Comparison of ENCODE assay signal across 8 cellular contexts in genomic region chr10:1056326-1057105, GRCh38. TPM values are rescaled to one million over a fixed set of nuclear protein-coding genes. Genes with fewer than 3 reads are reported as not detected.
A peak's percentile ranks its signal among the peaks of the same experiment; 100 is the strongest.
DNase-seq lines count a peak whose midpoint lies in the region; ATAC-seq, FAIRE-seq and TF ChIP-seq lines count a peak whose summit lies in the region.

A gene with protein sequence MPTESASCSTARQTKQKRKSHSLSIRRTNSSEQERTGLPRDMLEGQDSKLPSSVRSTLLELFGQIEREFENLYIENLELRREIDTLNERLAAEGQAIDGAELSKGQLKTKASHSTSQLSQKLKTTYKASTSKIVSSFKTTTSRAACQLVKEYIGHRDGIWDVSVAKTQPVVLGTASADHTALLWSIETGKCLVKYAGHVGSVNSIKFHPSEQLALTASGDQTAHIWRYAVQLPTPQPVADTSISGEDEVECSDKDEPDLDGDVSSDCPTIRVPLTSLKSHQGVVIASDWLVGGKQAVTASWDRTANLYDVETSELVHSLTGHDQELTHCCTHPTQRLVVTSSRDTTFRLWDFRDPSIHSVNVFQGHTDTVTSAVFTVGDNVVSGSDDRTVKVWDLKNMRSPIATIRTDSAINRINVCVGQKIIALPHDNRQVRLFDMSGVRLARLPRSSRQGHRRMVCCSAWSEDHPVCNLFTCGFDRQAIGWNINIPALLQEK (plus strand): TSS chr10:1056385. CDS start chr10:1072156, 15,771 bp downstream.

- DNase-seq in ELF-1 (ENCODE audit: low read depth, low spot score): peak; percentile 92
- DNase-seq in Jurkat, Clone E6-1 (ENCODE audit: low read depth, low spot score): peak; percentile 70
- peak; percentile 37 for DNase-seq in SHP77 treated with DMSO at 0.1 percent for 48 hours (lab: John Stamatoyannopoulos, UW)
- peak; percentile 87 for DNase-seq in activated gamma-delta T cell treated with anti-CD3 and anti-CD28 coated beads, Interleukin-2, amount 50 U/mL, for 16 hours (ENCODE audit: low read depth)
- DNase-seq in frontal cortex (ENCODE audit: low spot score in 2 of 2): peak; percentile 95 to 98

- peak; percentile 92 for ATAC-seq in GM21619 (IDR thresholded peaks at IDR 0.05; ENCODE audit: unreplicated experiment)

- no peak for FAIRE-seq in frontal cortex (lab: Jason Lieb, UNC)

- TF ChIP-seq CTCF in neutrophil (IDR thresholded peaks at IDR 0.05) (no peak), subcutaneous adipose tissue (IDR thresholded peaks at IDR 0.05; ENCODE audit: low read depth) (no peak)

- no peaks in the 10 kb centered on the region for H3K27me3 ChIP-seq in neutrophil

- H3K4me3 ChIP-seq in Jurkat, Clone E6-1 (ENCODE audit: low read length): peak within 1 kb of the TSS; percentile 89
- H3K4me3 ChIP-seq in neutrophil (ENCODE audit: low read depth in 1 of 2, low read length in 1 of 2): peak within 1 kb of the TSS; percentile 97

- H3K27ac ChIP-seq in neutrophil: peak within 1 kb of the TSS; percentile 97

- H3K9me3 ChIP-seq in neutrophil: no peaks in the 10 kb centered on the region

- H3K4me1 ChIP-seq in neutrophil (ENCODE audit: control insufficient read depth in 1 of 2, insufficient read depth in 1 of 2, low read depth in 1 of 2, low read length in 1 of 2): peaks cover 58 to 60% of the 10 kb centered on the region in 2 experiments

- H3K36me3 ChIP-seq in neutrophil: peaks cover 33% of the 10 kb centered on the region

RNA-seq across cellular contexts. Expression of the gene that starts here (rescaled TPM):
- polyA plus RNA-seq in Jurkat, Clone E6-1 (2012; ENCODE audit: insufficient read depth, insufficient read length): 9.0 TPM
- total RNA-seq in frontal cortex (32.6 TPM), subcutaneous adipose tissue (10 to 100 TPM; 11.4 to 16.0 (median 15.0) TPM)

Comparison
In these comparisons a context has a peak if more than half of its experiments do, and no peak if none do; other contexts are left out.
1. Peak in every context shown above with its lines: DNase-seq, ATAC-seq, H3K4me3 ChIP-seq and H3K27ac ChIP-seq.
2. DNase-seq: peak in every context shown above with its lines; median percentile 96 in frontal cortex; 92 in ELF-1; 87 in activated gamma-delta T cell treated with anti-CD3 and anti-CD28 coated beads, Interleukin-2, amount 50 U/mL, for 16 hours; 70 in Jurkat, Clone E6-1; 37 in SHP77 treated with DMSO at 0.1 percent for 48 hours.